ENCODE assay signal across 25 cellular contexts in genomic region chr16:19027416-19027815, GRCh38.
"Had no signal": no experiment of that assay in that cellular context is flagged by ENCODE, and none has a peak within 500 bp of the region (broad histone marks: within the 10 kb centered on the region; RNA-seq: fewer than 3 reads in every experiment).

No MANE protein-coding gene starts in this region.

- H3K36me3 ChIP-seq: gastroesophageal sphincter, neural progenitor cell, prostate gland, sigmoid colon, spleen, thoracic aorta, upper lobe of right lung, vagina had no signal

- DNase-seq: dorsolateral prefrontal cortex; effector CD8-positive, alpha-beta T cell; endodermal cell; foreskin keratinocyte; heart right ventricle; hypothalamus; immature natural killer cell; islet precursor cell; kidney glomerular epithelial cell; mesenchymal stem cell; naive thymus-derived CD4-positive, alpha-beta T cell; right cardiac atrium; sigmoid colon; spleen; stimulated activated naive B cell treated with anti-CD40 and anti-IgM and Interleukin-4, amounts not matched to agents 10 μg/mL and 1 μg/mL and 100 μg/mL, for 72 hours; upper lobe of right lung had no signal

- H3K4me1 ChIP-seq: esophagus muscularis mucosa, foreskin keratinocyte, gastroesophageal sphincter, neural progenitor cell, parathyroid adenoma, prostate gland, sigmoid colon, spleen, tibial nerve, upper lobe of right lung, vagina had no signal

- ATAC-seq: foreskin keratinocyte; gastroesophageal sphincter; heart right ventricle; mucosa of descending colon; naive thymus-derived CD4-positive, alpha-beta T cell; stimulated activated naive B cell treated with anti-CD40 and anti-IgM and Interleukin-4, amounts not matched to agents 10 μg/mL and 1 μg/mL and 100 μg/mL, for 72 hours; upper lobe of right lung had no signal

- H3K9me3 ChIP-seq: esophagus muscularis mucosa, gastroesophageal sphincter, heart right ventricle, mucosa of descending colon, prostate gland, sigmoid colon, spleen, thoracic aorta, tibial nerve, upper lobe of right lung, vagina had no signal

- H3K9ac ChIP-seq: neural progenitor cell, parathyroid adenoma had no signal

- H3K27me3 ChIP-seq: dorsolateral prefrontal cortex, esophagus muscularis mucosa, foreskin keratinocyte, gastroesophageal sphincter, heart right ventricle, neural progenitor cell, sigmoid colon, spleen, tibial nerve, upper lobe of right lung, vagina had no signal

- H3K27ac ChIP-seq: esophagus muscularis mucosa, foreskin keratinocyte, gastroesophageal sphincter, neural progenitor cell, parathyroid adenoma, prostate gland, sigmoid colon, spleen, thoracic aorta, tibial nerve, upper lobe of right lung, vagina had no signal

- H3K4me3 ChIP-seq: dorsolateral prefrontal cortex, esophagus muscularis mucosa, gastroesophageal sphincter, heart right ventricle, mucosa of descending colon, neural progenitor cell, prostate gland, sigmoid colon, spleen, thoracic aorta, tibial nerve, upper lobe of right lung, vagina had no signal
